ENCODE assay signal across 19 cellular contexts in the genomic region with DNA sequence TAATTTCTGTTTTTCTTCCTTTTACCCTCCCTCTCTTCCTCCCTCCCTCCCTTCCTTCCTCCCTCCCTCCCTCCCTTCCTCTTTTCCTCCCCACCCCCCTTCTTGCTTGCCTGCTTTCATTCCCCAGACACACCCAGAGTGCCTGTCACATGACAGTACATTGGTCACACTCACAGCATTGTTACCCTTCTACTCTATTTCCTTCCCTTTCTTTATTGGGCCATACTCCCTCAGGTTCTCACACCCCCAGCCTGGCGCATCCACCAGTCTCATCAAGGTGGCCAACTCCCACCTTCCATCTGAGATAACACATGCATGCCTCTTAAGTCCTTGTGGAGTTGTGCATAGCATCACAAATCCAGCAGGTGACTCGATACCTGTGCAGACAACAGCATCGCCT. TPM values are rescaled to one million over a fixed set of nuclear protein-coding genes. Genes with fewer than 3 reads are reported as not detected.
DNase-seq lines count a peak whose midpoint lies in the region; ATAC-seq and TF ChIP-seq lines count a peak whose summit lies in the region.
"Had no signal": no experiment of that assay in that cellular context is flagged by ENCODE, and none has a peak within 500 bp of the region (broad histone marks: within the 10 kb centered on the region; RNA-seq: fewer than 3 reads in every experiment).

No MANE protein-coding gene starts in this region.

- H3K27me3 ChIP-seq in CD4-positive, CD25-positive, alpha-beta regulatory T cell (ENCODE audit: control insufficient read depth, insufficient read depth, low read length) = no peaks in the 10 kb centered on the region
- H3K27me3 ChIP-seq: upper lobe of left lung had no signal

- intact Hi-C loops in activated CD8-positive, alpha-beta T cell treated with anti-CD3 and anti-CD28 coated beads for 36 hours (cut with micrococcal nuclease) = no loop called here

- POLR2A ChIA-PET in activated CD8-positive, alpha-beta T cell treated with anti-CD3 and anti-CD28 coated beads for 36 hours (lab: Charles Lee) = no interaction called here

- H3K4me1 ChIP-seq in CD4-positive, CD25-positive, alpha-beta regulatory T cell (ENCODE audit: control insufficient read depth, insufficient read depth, low read length, poor library complexity, severe bottlenecking) = peaks cover 14% of the 10 kb centered on the region

- CTCF ChIA-PET in activated CD8-positive, alpha-beta T cell treated with anti-CD3 and anti-CD28 coated beads for 36 hours (lab: Charles Lee) = no interaction called here

- H3K27me3 Mint-ChIP-seq in CD4-positive, CD25-positive, alpha-beta regulatory T cell = no peaks in the 10 kb centered on the region
- no peaks in the 10 kb centered on the region for H3K27me3 Mint-ChIP-seq in activated CD8-positive, alpha-beta T cell treated with anti-CD3 and anti-CD28 coated beads for 36 hours
- H3K27me3 Mint-ChIP-seq: activated CD8-positive, alpha-beta memory T cell treated with anti-CD3 and anti-CD28 coated beads, Interleukin-2, amount 10 ng/mL, durations not matched to agents 7 days and 5 days had no signal

- H3K36me3 Mint-ChIP-seq in CD4-positive, CD25-positive, alpha-beta regulatory T cell = no peaks in the 10 kb centered on the region
- H3K36me3 Mint-ChIP-seq in activated CD8-positive, alpha-beta T cell treated with anti-CD3 and anti-CD28 coated beads for 36 hours (ENCODE audit: low read depth) = peaks cover 95% of the 10 kb centered on the region

- no peaks in the 10 kb centered on the region for H3K36me3 ChIP-seq in CD4-positive, CD25-positive, alpha-beta regulatory T cell (ENCODE audit: control insufficient read depth, insufficient read depth, low read length)
- H3K36me3 ChIP-seq: upper lobe of left lung had no signal

- H3K27ac ChIP-seq in CD4-positive, CD25-positive, alpha-beta regulatory T cell (ENCODE audit: insufficient read depth, low read length, poor library complexity, severe bottlenecking) = no peak overlapping the region
- H3K27ac ChIP-seq: upper lobe of left lung had no signal

- peak overlapping the region in 1 of 4 donors; percentile 36 for H3K4me3 Mint-ChIP-seq in CD4-positive, CD25-positive, alpha-beta regulatory T cell
- no peak overlapping the region for H3K4me3 Mint-ChIP-seq in activated CD8-positive, alpha-beta T cell treated with anti-CD3 and anti-CD28 coated beads for 36 hours
- H3K4me3 Mint-ChIP-seq: activated CD8-positive, alpha-beta memory T cell treated with anti-CD3 and anti-CD28 coated beads, Interleukin-2, amount 10 ng/mL, durations not matched to agents 7 days and 5 days; natural killer cell treated with Interleukin-12 subunit alpha and Interleukin-12 subunit beta and Interleukin-15 and Interleukin-18, amount 100 ng/mL, for 72 hours had no signal

- peaks cover 0 to 11% of the 10 kb centered on the region in 2 experiments for H3K9me3 ChIP-seq in CD4-positive, CD25-positive, alpha-beta regulatory T cell (ENCODE audit: control insufficient read depth in 2 of 2, low read length in 2 of 2)

- H3K9me3 Mint-ChIP-seq in CD4-positive, CD25-positive, alpha-beta regulatory T cell = peaks cover 0 to 19% (median 5%) of the 10 kb centered on the region in 7 donors
- peaks cover 6% of the 10 kb centered on the region for H3K9me3 Mint-ChIP-seq in activated CD8-positive, alpha-beta T cell treated with anti-CD3 and anti-CD28 coated beads for 36 hours

- no peak for TF ChIP-seq CTCF in activated CD8-positive, alpha-beta T cell treated with anti-CD3 and anti-CD28 coated beads for 36 hours (IDR thresholded peaks at IDR 0.05)

- H3K4me3 ChIP-seq in CD4-positive, CD25-positive, alpha-beta regulatory T cell (ENCODE audit: low read depth, low read length) = no peak overlapping the region
- H3K4me3 ChIP-seq: upper lobe of left lung had no signal

- peak overlapping the region; percentile 37 to 79 (median 70) for H3K27ac Mint-ChIP-seq in CD4-positive, CD25-positive, alpha-beta regulatory T cell
- peak overlapping the region; percentile 55 for H3K27ac Mint-ChIP-seq in activated CD8-positive, alpha-beta T cell treated with anti-CD3 and anti-CD28 coated beads for 36 hours
- H3K27ac Mint-ChIP-seq: activated CD8-positive, alpha-beta memory T cell treated with anti-CD3 and anti-CD28 coated beads, Interleukin-2, amount 10 ng/mL, durations not matched to agents 7 days and 5 days; natural killer cell treated with Interleukin-12 subunit alpha and Interleukin-12 subunit beta and Interleukin-15 and Interleukin-18, amount 100 ng/mL, for 72 hours had no signal

- H3K4me1 Mint-ChIP-seq in CD4-positive, CD25-positive, alpha-beta regulatory T cell = peaks cover 5 to 30% (median 18%) of the 10 kb centered on the region in 4 donors
- H3K4me1 Mint-ChIP-seq in activated CD8-positive, alpha-beta T cell treated with anti-CD3 and anti-CD28 coated beads for 36 hours (ENCODE audit: low read depth) = peaks cover 47% of the 10 kb centered on the region

- DNase-seq in CD4-positive, CD25-positive, alpha-beta regulatory T cell = no peak
- DNase-seq in Kasumi-1 (lab: John Stamatoyannopoulos, UW) (peak; percentile 34 to 41), mucosa of gallbladder (ENCODE audit: low spot score) (peak; percentile 66), anterior cingulate cortex (lab: John Stamatoyannopoulos, UW) (no peak), COLO668 (lab: John Stamatoyannopoulos, UW; ENCODE audit: unreplicated experiment) (no peak)
- DNase-seq in activated CD8-positive, alpha-beta T cell treated with anti-CD3 and anti-CD28 coated beads for 36 hours = no peak
- DNase-seq: activated CD8-positive, alpha-beta memory T cell treated with anti-CD3 and anti-CD28 coated beads, Interleukin-2, amount 10 ng/mL, durations not matched to agents 7 days and 5 days; caudate nucleus; kidney glomerular epithelial cell; NCI-H1092 treated with DMSO at 0.1 percent for 48 hours; NCI-H446 treated with DMSO at 0.1 percent for 48 hours; RPMI8226 had no signal

- ATAC-seq in CD4-positive, CD25-positive, alpha-beta regulatory T cell (ENCODE audit: low read depth in 2 of 2) = peak in 1 of 2 donors; percentile 37
- ATAC-seq in activated CD8-positive, alpha-beta T cell treated with anti-CD3 and anti-CD28 coated beads for 36 hours = no peak
- no peak for ATAC-seq in HG02678 (IDR thresholded peaks at IDR 0.05; ENCODE audit: unreplicated experiment)
- ATAC-seq: activated CD8-positive, alpha-beta memory T cell treated with anti-CD3 and anti-CD28 coated beads, Interleukin-2, amount 10 ng/mL, durations not matched to agents 7 days and 5 days; activated naive CD4-positive, alpha-beta T cell treated with anti-CD3 and anti-CD28 coated beads, Interleukin-2, amount 50 U/mL, for 72 hours; natural killer cell treated with Interleukin-12 subunit alpha and Interleukin-12 subunit beta and Interleukin-15 and Interleukin-18, amount 100 ng/mL, for 72 hours had no signal

RNA-seq across cellular contexts. Expression of a gene that starts 10.9 kb away (rescaled TPM):
- total RNA-seq in CD4-positive, CD25-positive, alpha-beta regulatory T cell = 4.0 TPM
- polyA plus RNA-seq in CD4-positive, CD25-positive, alpha-beta regulatory T cell = 1 to 10 TPM; 1.1 to 2.4 (median 2.2) TPM
- total RNA-seq in activated CD8-positive, alpha-beta T cell treated with anti-CD3 and anti-CD28 coated beads for 36 hours = 100 to 1,000 TPM; 123 to 134 TPM
- total RNA-seq in mucosa of gallbladder = 10.5 TPM
- total RNA-seq: G401, HT1080 had no signal
- polyA plus RNA-seq: BJ had no signal

RNA-seq across cellular contexts. Expression of a gene that starts 18.7 kb away (rescaled TPM):
- not detected for total RNA-seq in CD4-positive, CD25-positive, alpha-beta regulatory T cell
- polyA plus RNA-seq in CD4-positive, CD25-positive, alpha-beta regulatory T cell = not detected
- total RNA-seq in activated CD8-positive, alpha-beta T cell treated with anti-CD3 and anti-CD28 coated beads for 36 hours = 1 to 10 TPM in 1 of 2 experiments, not detected in 1; 1.1 TPM
- 241 TPM for total RNA-seq in mucosa of gallbladder
- total RNA-seq: activated CD8-positive, alpha-beta memory T cell treated with anti-CD3 and anti-CD28 coated beads, Interleukin-2, amount 10 ng/mL, durations not matched to agents 7 days and 5 days; activated naive CD4-positive, alpha-beta T cell treated with anti-CD3 and anti-CD28 coated beads, Interleukin-2, amount 50 U/mL, for 72 hours; G401; HT1080; natural killer cell treated with Interleukin-12 subunit alpha and Interleukin-12 subunit beta and Interleukin-15 and Interleukin-18, amount 100 ng/mL, for 72 hours had no signal
- polyA plus RNA-seq: BJ had no signal

RNA-seq across cellular contexts. Expression of a gene that starts 18.7 kb away (rescaled TPM):
- 56.0 TPM for total RNA-seq in CD4-positive, CD25-positive, alpha-beta regulatory T cell
- 10 to 100 TPM; 36.2 to 52.6 (median 44.4) TPM for polyA plus RNA-seq in CD4-positive, CD25-positive, alpha-beta regulatory T cell
- 10 to 100 TPM; 48.7 to 52.9 TPM for total RNA-seq in activated CD8-positive, alpha-beta T cell treated with anti-CD3 and anti-CD28 coated beads for 36 hours
- total RNA-seq in mucosa of gallbladder = 2.0 TPM
- total RNA-seq: G401, HT1080 had no signal
- polyA plus RNA-seq: BJ had no signal

RNA-seq across cellular contexts. Expression of a gene that starts 34.2 kb away (rescaled TPM):
- total RNA-seq in CD4-positive, CD25-positive, alpha-beta regulatory T cell = not detected
- not detected for polyA plus RNA-seq in CD4-positive, CD25-positive, alpha-beta regulatory T cell
- total RNA-seq in activated CD8-positive, alpha-beta T cell treated with anti-CD3 and anti-CD28 coated beads for 36 hours = not detected
- 115 TPM for total RNA-seq in mucosa of gallbladder
- total RNA-seq: activated CD8-positive, alpha-beta memory T cell treated with anti-CD3 and anti-CD28 coated beads, Interleukin-2, amount 10 ng/mL, durations not matched to agents 7 days and 5 days; activated naive CD4-positive, alpha-beta T cell treated with anti-CD3 and anti-CD28 coated beads, Interleukin-2, amount 50 U/mL, for 72 hours; G401; HT1080; natural killer cell treated with Interleukin-12 subunit alpha and Interleukin-12 subunit beta and Interleukin-15 and Interleukin-18, amount 100 ng/mL, for 72 hours; upper lobe of left lung had no signal
- polyA plus RNA-seq: BJ had no signal

Comparison
In these comparisons a context has a peak if more than half of its experiments do, and no peak if none do; other contexts are left out.
1. DNase-seq: peak in Kasumi-1 (2 of 2) and mucosa of gallbladder (single experiment); none in CD4-positive, CD25-positive, alpha-beta regulatory T cell (0 of 3), activated CD8-positive, alpha-beta T cell treated with anti-CD3 and anti-CD28 coated beads for 36 hours (single experiment), anterior cingulate cortex (0 of 58) and COLO668 (single experiment).
2. RNA of a gene that starts 10.9 kb away (total RNA-seq): 123 to 134 TPM in activated CD8-positive, alpha-beta T cell treated with anti-CD3 and anti-CD28 coated beads for 36 hours; 10.5 TPM in mucosa of gallbladder (single experiment) and 4.0 TPM in CD4-positive, CD25-positive, alpha-beta regulatory T cell (single experiment); every median in the first group is over 10 times any median in the second.
3. RNA of a gene that starts 18.7 kb away (total RNA-seq): 241 TPM in mucosa of gallbladder (single experiment); 1.1 TPM in activated CD8-positive, alpha-beta T cell treated with anti-CD3 and anti-CD28 coated beads for 36 hours and not detected in CD4-positive, CD25-positive, alpha-beta regulatory T cell (single experiment); every median in the first group is over 100 times any median in the second.
4. RNA of a gene that starts 18.7 kb away (total RNA-seq): 56.0 TPM in CD4-positive, CD25-positive, alpha-beta regulatory T cell (single experiment) and 48.7 to 52.9 TPM in activated CD8-positive, alpha-beta T cell treated with anti-CD3 and anti-CD28 coated beads for 36 hours; 2.0 TPM in mucosa of gallbladder (single experiment); every median in the first group is over 10 times any median in the second.